ENCODE assay signal across 1 cellular context in the genomic region with DNA sequence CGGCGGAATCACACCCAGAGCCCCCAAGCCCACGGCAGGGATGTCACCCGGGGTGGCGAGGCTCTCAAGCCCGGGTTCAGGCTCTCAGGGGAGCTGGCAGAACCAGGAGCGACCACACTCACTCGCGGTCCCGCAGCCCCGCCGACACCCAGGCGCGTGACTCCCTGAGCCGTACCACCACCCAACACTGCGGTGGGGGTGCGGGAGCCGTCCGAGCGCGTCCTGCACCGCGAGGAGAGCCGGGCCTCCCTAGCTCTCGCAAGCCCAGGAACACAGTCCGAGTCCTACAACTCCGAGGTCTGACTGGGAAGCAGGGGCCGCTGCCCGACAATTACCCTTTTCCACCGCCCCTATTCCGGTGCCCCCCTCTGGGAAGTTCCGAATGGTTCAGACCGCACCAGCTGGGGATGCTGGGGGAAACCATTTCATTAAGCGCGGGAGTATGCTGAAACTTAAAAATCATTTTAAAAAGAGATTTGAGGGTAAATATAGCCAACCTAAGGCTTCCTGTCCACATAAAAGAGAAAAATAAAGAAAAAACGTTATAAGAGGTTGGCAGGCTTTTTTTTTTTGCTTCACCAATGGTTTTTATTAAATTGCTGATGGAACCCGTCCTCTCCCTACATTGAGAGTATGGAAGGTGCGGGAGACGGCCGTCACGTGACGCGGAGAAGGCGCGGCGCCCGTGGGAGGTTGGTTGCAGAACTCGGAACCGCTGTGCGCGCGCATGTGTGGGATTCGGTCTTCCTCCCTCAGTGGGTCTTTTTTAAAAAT.
TF ChIP-seq lines count a peak whose summit lies in the region.

Gene FLCN (minus strand): TSS at position 143 of the 774 bp plus-strand sequence. CDS start 9,031 bp downstream, outside the sequence.

TF ChIP-seq in HepG2, 621 proteins besides CTCF, POLR2A, EP300 and RAD21 (continued from another document and continues in another):
- TF ChIP-seq, protein P1, sequence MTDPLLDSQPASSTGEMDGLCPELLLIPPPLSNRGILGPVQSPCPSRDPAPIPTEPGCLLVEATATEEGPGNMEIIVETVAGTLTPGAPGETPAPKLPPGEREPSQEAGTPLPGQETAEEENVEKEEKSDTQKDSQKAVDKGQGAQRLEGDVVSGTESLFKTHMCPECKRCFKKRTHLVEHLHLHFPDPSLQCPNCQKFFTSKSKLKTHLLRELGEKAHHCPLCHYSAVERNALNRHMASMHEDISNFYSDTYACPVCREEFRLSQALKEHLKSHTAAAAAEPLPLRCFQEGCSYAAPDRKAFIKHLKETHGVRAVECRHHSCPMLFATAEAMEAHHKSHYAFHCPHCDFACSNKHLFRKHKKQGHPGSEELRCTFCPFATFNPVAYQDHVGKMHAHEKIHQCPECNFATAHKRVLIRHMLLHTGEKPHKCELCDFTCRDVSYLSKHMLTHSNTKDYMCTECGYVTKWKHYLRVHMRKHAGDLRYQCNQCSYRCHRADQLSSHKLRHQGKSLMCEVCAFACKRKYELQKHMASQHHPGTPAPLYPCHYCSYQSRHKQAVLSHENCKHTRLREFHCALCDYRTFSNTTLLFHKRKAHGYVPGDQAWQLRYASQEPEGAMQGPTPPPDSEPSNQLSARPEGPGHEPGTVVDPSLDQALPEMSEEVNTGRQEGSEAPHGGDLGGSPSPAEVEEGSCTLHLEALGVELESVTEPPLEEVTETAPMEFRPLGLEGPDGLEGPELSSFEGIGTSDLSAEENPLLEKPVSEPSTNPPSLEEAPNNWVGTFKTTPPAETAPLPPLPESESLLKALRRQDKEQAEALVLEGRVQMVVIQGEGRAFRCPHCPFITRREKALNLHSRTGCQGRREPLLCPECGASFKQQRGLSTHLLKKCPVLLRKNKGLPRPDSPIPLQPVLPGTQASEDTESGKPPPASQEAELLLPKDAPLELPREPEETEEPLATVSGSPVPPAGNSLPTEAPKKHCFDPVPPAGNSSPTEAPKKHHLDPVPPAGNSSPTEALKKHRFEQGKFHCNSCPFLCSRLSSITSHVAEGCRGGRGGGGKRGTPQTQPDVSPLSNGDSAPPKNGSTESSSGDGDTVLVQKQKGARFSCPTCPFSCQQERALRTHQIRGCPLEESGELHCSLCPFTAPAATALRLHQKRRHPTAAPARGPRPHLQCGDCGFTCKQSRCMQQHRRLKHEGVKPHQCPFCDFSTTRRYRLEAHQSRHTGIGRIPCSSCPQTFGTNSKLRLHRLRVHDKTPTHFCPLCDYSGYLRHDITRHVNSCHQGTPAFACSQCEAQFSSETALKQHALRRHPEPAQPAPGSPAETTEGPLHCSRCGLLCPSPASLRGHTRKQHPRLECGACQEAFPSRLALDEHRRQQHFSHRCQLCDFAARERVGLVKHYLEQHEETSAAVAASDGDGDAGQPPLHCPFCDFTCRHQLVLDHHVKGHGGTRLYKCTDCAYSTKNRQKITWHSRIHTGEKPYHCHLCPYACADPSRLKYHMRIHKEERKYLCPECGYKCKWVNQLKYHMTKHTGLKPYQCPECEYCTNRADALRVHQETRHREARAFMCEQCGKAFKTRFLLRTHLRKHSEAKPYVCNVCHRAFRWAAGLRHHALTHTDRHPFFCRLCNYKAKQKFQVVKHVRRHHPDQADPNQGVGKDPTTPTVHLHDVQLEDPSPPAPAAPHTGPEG (CRISPR knock-in tag; IDR thresholded peaks at IDR 0.05), result peak; percentile 73; the same call in 1 of the 2 replicates
- TF ChIP-seq MYC (CRISPR knock-in tag; IDR thresholded peaks at IDR 0.05; ENCODE audit: borderline replicate concordance) (peak; percentile 46; the same call in 1 of the 2 replicates), ZNF773 (CRISPR knock-in tag; IDR thresholded peaks at IDR 0.05; ENCODE audit: borderline replicate concordance) (no peak), ZIK1 (CRISPR knock-in tag; IDR thresholded peaks at IDR 0.05; ENCODE audit: borderline replicate concordance, low read depth) (no peak), THAP11 (CRISPR knock-in tag; IDR thresholded peaks at IDR 0.05) (peak; percentile 22; the same call in 1 of the 2 replicates), RERE (CRISPR knock-in tag; IDR thresholded peaks at IDR 0.05; ENCODE audit: low read depth) (no peak), MIXL1 (CRISPR knock-in tag; IDR thresholded peaks at IDR 0.05) (no peak; the same call in 1 of the 2 replicates), ZNF335 (CRISPR knock-in tag; IDR thresholded peaks at IDR 0.05) (no peak), ZNF558 (CRISPR knock-in tag; IDR thresholded peaks at IDR 0.05; ENCODE audit: borderline replicate concordance) (peak; percentile 77; the same call in 1 of the 2 replicates), ZNF839 (CRISPR knock-in tag; IDR thresholded peaks at IDR 0.05; ENCODE audit: borderline replicate concordance) (no peak), ZNF230 (CRISPR knock-in tag; IDR thresholded peaks at IDR 0.05) (no peak), TBX3 (IDR thresholded peaks at IDR 0.05; ENCODE audit: borderline replicate concordance) (peak; percentile 75), REXO4 (CRISPR knock-in tag; IDR thresholded peaks at IDR 0.05; ENCODE audit: borderline replicate concordance) (no peak), ZNF510 (CRISPR knock-in tag; IDR thresholded peaks at IDR 0.05; ENCODE audit: low read depth) (no peak), KDM6A (CRISPR knock-in tag; IDR thresholded peaks at IDR 0.05; ENCODE audit: low read depth) (no peak), MBNL3 (CRISPR knock-in tag; conservative IDR thresholded peaks at IDR 0.05) (no peak), TOPORS (CRISPR knock-in tag; IDR thresholded peaks at IDR 0.05) (0 out of 2 replicates have a peak, but pooled peaks have one; percentile 70), ZNF567 (CRISPR knock-in tag; IDR thresholded peaks at IDR 0.05; ENCODE audit: borderline replicate concordance) (no peak), FOXA3 (CRISPR knock-in tag; IDR thresholded peaks at IDR 0.05) (no peak), CENPX (CRISPR knock-in tag; IDR thresholded peaks at IDR 0.05) (no peak), ZNF883 (CRISPR knock-in tag; IDR thresholded peaks at IDR 0.05; ENCODE audit: not compliant biosample characterization) (no peak), IKZF4 (CRISPR knock-in tag; IDR thresholded peaks at IDR 0.05; ENCODE audit: borderline replicate concordance, low read depth, not compliant biosample characterization) (no peak), TAF15 (IDR thresholded peaks at IDR 0.05; ENCODE audit: low read depth, low read length, poor library complexity, severe bottlenecking) (no peak), ZHX1 (CRISPR knock-in tag; IDR thresholded peaks at IDR 0.05; ENCODE audit: low read depth) (no peak)
- TF ChIP-seq, protein P2, sequence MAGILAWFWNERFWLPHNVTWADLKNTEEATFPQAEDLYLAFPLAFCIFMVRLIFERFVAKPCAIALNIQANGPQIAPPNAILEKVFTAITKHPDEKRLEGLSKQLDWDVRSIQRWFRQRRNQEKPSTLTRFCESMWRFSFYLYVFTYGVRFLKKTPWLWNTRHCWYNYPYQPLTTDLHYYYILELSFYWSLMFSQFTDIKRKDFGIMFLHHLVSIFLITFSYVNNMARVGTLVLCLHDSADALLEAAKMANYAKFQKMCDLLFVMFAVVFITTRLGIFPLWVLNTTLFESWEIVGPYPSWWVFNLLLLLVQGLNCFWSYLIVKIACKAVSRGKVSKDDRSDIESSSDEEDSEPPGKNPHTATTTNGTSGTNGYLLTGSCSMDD (CRISPR knock-in tag; IDR thresholded peaks at IDR 0.05), result no peak
- TF ChIP-seq, protein P3, sequence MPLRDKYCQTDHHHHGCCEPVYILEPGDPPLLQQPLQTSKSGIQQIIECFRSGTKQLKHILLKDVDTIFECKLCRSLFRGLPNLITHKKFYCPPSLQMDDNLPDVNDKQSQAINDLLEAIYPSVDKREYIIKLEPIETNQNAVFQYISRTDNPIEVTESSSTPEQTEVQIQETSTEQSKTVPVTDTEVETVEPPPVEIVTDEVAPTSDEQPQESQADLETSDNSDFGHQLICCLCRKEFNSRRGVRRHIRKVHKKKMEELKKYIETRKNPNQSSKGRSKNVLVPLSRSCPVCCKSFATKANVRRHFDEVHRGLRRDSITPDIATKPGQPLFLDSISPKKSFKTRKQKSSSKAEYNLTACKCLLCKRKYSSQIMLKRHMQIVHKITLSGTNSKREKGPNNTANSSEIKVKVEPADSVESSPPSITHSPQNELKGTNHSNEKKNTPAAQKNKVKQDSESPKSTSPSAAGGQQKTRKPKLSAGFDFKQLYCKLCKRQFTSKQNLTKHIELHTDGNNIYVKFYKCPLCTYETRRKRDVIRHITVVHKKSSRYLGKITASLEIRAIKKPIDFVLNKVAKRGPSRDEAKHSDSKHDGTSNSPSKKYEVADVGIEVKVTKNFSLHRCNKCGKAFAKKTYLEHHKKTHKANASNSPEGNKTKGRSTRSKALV (CRISPR knock-in tag; IDR thresholded peaks at IDR 0.05), result peak; percentile 5; the same call in 1 of the 2 replicates
- TF ChIP-seq, protein P4, sequence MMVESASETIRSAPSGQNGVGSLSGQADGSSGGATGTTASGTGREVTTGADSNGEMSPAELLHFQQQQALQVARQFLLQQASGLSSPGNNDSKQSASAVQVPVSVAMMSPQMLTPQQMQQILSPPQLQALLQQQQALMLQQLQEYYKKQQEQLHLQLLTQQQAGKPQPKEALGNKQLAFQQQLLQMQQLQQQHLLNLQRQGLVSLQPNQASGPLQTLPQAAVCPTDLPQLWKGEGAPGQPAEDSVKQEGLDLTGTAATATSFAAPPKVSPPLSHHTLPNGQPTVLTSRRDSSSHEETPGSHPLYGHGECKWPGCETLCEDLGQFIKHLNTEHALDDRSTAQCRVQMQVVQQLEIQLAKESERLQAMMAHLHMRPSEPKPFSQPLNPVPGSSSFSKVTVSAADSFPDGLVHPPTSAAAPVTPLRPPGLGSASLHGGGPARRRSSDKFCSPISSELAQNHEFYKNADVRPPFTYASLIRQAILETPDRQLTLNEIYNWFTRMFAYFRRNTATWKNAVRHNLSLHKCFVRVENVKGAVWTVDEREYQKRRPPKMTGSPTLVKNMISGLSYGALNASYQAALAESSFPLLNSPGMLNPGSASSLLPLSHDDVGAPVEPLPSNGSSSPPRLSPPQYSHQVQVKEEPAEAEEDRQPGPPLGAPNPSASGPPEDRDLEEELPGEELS (CRISPR knock-in tag; IDR thresholded peaks at IDR 0.05), result peak; percentile 47
- TF ChIP-seq, protein P5, sequence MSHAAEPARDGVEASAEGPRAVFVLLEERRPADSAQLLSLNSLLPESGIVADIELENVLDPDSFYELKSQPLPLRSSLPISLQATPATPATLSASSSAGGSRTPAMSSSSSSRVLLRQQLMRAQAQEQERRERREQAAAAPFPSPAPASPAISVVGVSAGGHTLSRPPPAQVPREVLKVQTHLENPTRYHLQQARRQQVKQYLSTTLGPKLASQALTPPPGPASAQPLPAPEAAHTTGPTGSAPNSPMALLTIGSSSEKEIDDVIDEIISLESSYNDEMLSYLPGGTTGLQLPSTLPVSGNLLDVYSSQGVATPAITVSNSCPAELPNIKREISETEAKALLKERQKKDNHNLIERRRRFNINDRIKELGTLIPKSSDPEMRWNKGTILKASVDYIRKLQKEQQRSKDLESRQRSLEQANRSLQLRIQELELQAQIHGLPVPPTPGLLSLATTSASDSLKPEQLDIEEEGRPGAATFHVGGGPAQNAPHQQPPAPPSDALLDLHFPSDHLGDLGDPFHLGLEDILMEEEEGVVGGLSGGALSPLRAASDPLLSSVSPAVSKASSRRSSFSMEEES (CRISPR knock-in tag; IDR thresholded peaks at IDR 0.05), result peak; percentile 97
- TF ChIP-seq, protein P6, sequence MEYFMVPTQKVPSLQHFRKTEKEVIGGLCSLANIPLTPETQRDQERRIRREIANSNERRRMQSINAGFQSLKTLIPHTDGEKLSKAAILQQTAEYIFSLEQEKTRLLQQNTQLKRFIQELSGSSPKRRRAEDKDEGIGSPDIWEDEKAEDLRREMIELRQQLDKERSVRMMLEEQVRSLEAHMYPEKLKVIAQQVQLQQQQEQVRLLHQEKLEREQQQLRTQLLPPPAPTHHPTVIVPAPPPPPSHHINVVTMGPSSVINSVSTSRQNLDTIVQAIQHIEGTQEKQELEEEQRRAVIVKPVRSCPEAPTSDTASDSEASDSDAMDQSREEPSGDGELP (IDR thresholded peaks at IDR 0.05; ENCODE audit: borderline replicate concordance, low read depth), result peak; percentile 98
